Comparison of ENCODE assay signal across 25 cellular contexts in the genomic region with DNA sequence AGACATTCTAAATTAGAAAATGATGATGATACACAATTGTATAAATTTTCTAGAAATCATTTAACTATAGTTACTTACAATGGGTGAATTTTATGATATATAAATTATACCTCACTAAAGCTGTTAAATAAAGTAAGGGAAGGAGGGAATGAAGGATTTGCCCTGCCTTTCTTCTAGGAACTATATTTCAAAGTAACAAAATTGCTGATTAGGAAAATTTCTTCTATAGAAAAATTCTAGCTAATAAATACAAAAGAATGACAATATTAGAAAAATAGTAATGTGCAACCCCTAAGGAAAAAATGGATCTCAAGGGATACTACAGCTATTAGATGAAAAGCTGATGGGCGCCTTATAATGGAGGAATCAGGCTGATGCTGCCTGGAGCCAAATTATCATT.
"Had no signal": no experiment of that assay in that cellular context is flagged by ENCODE, and none has a peak within 500 bp of the region (broad histone marks: within the 10 kb centered on the region; RNA-seq: fewer than 3 reads in every experiment).

No MANE protein-coding gene starts in this region.

- H3K4me1 ChIP-seq: stomach, suprapubic skin, testis, thyroid gland, tibial artery, transverse colon, upper lobe of left lung, upper lobe of right lung, vagina had no signal

- H3K36me3 ChIP-seq: thoracic aorta, thyroid gland, transverse colon, upper lobe of right lung, uterus had no signal

- H3K27ac ChIP-seq: stomach, suprapubic skin, testis, thoracic aorta, thyroid gland, tibial artery, transverse colon, upper lobe of left lung, upper lobe of right lung, uterus, vagina had no signal

- H3K27me3 ChIP-seq: stomach, suprapubic skin, testis, thyroid gland, tibial artery, tibial nerve, transverse colon, upper lobe of left lung, upper lobe of right lung, uterus, vagina had no signal

- DNase-seq: stimulated activated CD4-positive, alpha-beta T cell treated with anti-CD3 and anti-CD28 coated beads, Interleukin-2, amount 100 ng/mL, for 48 hours; stimulated activated CD4-positive, alpha-beta T cell treated with anti-CD3 and anti-CD28 coated beads, Interleukin-4, amount 100 ng/mL, for 1 hour; stimulated activated CD4-positive, alpha-beta T cell treated with anti-CD3 and anti-CD28 coated beads, Interleukin-4, amount 100 ng/mL, for 24 hours; stimulated activated CD4-positive, alpha-beta T cell treated with anti-CD3 and anti-CD28 coated beads, Interleukin-4, amount 100 ng/mL, for 4 hours; stimulated activated CD8-positive, alpha-beta memory T cell treated with anti-CD3 and anti-CD28 coated beads, Interleukin-4, amount 100 ng/mL, for 48 hours; stimulated activated naive B cell treated with anti-CD40 and anti-IgM and Interleukin-4, amounts not matched to agents 10 μg/mL and 1 μg/mL and 100 μg/mL, for 72 hours; stimulated activated naive CD4-positive, alpha-beta T cell; stimulated activated naive CD4-positive, alpha-beta T cell treated with Interleukin-2 at 50 U/mL for 16 hours; stimulated activated naive CD8-positive, alpha-beta T cell treated with anti-CD3 and anti-CD28 coated beads, Interleukin-15, amount 100 ng/mL, for 72 hours; stimulated activated naive CD8-positive, alpha-beta T cell treated with anti-CD3 and anti-CD28 coated beads, Interleukin-15, Interleukin-2, amounts not matched to agents 100 U/mL and 50 U/mL, for 24 hours; stomach; substantia nigra; testis; thyroid gland; tibial artery; transverse colon; upper lobe of left lung; upper lobe of right lung; uterus had no signal

- H3K9me3 ChIP-seq: testis, thoracic aorta, thyroid gland, tibial artery, upper lobe of right lung, uterus had no signal

- H3K4me3 ChIP-seq: stomach, suprapubic skin, testis, thoracic aorta, thyroid gland, tibial artery, tibial nerve, transverse colon, upper lobe of left lung, upper lobe of right lung, uterus, vagina had no signal

- ATAC-seq: stimulated activated effector memory CD8-positive, alpha-beta T cell treated with anti-CD3 and anti-CD28 coated beads, Interleukin-12 subunit alpha, Interleukin-12 subunit beta, amount 100 ng/mL, for 72 hours; stimulated activated memory B cell treated with anti-CD40 and anti-IgM and Interleukin-4, amounts not matched to agents 10 μg/mL and 1 μg/mL and 100 μg/mL, for 72 hours; stimulated activated naive B cell treated with anti-CD40 and anti-IgM and Interleukin-4, amounts not matched to agents 10 μg/mL and 1 μg/mL and 100 μg/mL, for 72 hours; stimulated activated naive CD8-positive, alpha-beta T cell treated with anti-CD3 and anti-CD28 coated beads, Interleukin-15, amount 100 ng/mL, for 72 hours; stimulated activated naive CD8-positive, alpha-beta T cell treated with anti-CD3 and anti-CD28 coated beads, Interleukin-15, Interleukin-2, amounts not matched to agents 100 U/mL and 50 U/mL, for 24 hours; upper lobe of right lung had no signal
